8 cellular contexts compared by ENCODE assay signal in the genomic region with DNA sequence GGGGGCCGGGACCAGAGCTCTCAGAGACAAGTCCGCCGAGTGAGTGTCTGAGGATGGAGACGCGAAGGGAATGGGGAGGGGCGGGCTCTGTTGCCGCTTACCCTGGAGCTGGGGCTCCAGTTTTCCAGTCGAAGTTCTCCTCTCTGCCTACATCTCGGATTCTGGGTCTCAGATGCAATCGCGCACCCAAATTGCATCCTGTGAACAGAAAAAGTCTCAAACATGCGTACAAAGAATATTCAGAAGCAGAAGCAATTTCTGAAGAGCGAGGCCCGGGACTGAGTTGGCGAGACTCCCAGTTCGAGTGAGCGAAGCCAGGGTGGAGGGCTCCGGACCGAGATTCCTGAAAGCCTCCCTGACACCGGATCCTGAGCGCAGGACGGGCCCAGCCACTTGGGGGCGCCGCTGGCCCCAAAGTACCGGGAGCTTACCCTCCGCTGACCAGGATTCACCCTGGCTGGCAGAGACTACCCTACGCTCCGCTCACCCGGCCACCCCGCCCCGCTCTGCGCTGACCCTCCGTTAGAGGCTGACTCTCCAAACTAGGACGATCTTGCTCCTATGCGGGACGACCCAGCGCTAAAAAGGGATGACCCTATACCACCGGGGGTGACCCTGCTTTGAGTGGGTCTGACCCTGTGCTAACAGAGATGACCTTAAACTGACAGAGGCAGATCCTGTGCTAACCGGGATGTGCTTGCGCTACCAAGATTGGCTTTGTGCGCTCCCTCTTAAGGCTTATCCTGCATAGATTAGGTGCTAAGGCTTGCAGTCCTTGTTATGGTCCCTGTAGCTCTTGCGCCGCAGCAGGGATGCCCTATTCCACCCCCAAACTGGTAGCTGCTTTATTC. TPM values are rescaled to one million over a fixed set of nuclear protein-coding genes. Genes with fewer than 3 reads are reported as not detected.
A peak's percentile ranks its signal among the peaks of the same experiment; 100 is the strongest.
DNase-seq lines count a peak whose midpoint lies in the region; ATAC-seq and TF ChIP-seq lines count a peak whose summit lies in the region.

No MANE protein-coding gene starts in this region.

- H3K36me3 ChIP-seq in WERI-Rb-1, result no peaks in the 10 kb centered on the region

- H3K27ac ChIP-seq in 22Rv1, result no peak overlapping the region
- H3K27ac ChIP-seq in WERI-Rb-1, result no peak overlapping the region

- no peaks in the 10 kb centered on the region for H3K9me3 ChIP-seq in WERI-Rb-1 (ENCODE audit: severe bottlenecking)

- H3K27me3 ChIP-seq in WERI-Rb-1 (ENCODE audit: insufficient read depth, low read depth, severe bottlenecking), result peaks cover 84% of the 10 kb centered on the region

- no peak overlapping the region for H3K4me3 ChIP-seq in WERI-Rb-1 (ENCODE audit: low read depth, low read length)

- peak; percentile 75 for TF ChIP-seq CTCF in 22Rv1 (IDR thresholded peaks at IDR 0.05)
- peak; percentile 56 for TF ChIP-seq CTCF in GM12874 (IDR thresholded peaks at IDR 0.05; ENCODE audit: insufficient read depth, low read depth, low read length)
- peak; percentile 82 for TF ChIP-seq CTCF in WERI-Rb-1 (IDR thresholded peaks at IDR 0.05; ENCODE audit: low read depth, low read length)

- DNase-seq in WERI-Rb-1, result peak; percentile 57
- DNase-seq in iPS-NIHi11 (ENCODE audit: low spot score), result peak; percentile 83
- no peak for DNase-seq in cerebellum (ENCODE audit: low spot score)
- DNase-seq in globus pallidus (ENCODE audit: low spot score), result no peak

- ATAC-seq in GM21423 (IDR thresholded peaks at IDR 0.05; ENCODE audit: unreplicated experiment) (no peak), HG03521 (IDR thresholded peaks at IDR 0.05; ENCODE audit: unreplicated experiment) (no peak)

RNA-seq across cellular contexts. Expression of gene FOXD2, which starts 12.1 kb away (rescaled TPM):
- 0.18 TPM for total RNA-seq in cerebellum

RNA-seq across cellular contexts. Expression of gene FOXE3, which starts 33.8 kb away (rescaled TPM):
- not detected for total RNA-seq in cerebellum

Comparison
In these comparisons a context has a peak if more than half of its experiments do, and no peak if none do; other contexts are left out.
1. DNase-seq: peak in WERI-Rb-1 (single experiment) and iPS-NIHi11 (single experiment); none in cerebellum (single experiment) and globus pallidus (single experiment).
2. Peak in every context shown above with its lines, with median percentiles within 50 percentile points of each other: CTCF ChIP-seq.